ENCODE assay signal across 8 cellular contexts in genomic region chr9:121369595-121370265, GRCh38. TPM values are rescaled to one million over a fixed set of nuclear protein-coding genes. Genes with fewer than 3 reads are reported as not detected.
DNase-seq lines count a peak whose midpoint lies in the region; ATAC-seq, FAIRE-seq and TF ChIP-seq lines count a peak whose summit lies in the region.

Gene STOM (minus strand): TSS chr9:121370250. CDS start chr9:121370187, 63 bp downstream.

- H3K27ac ChIP-seq in endodermal cell (ENCODE audit: low read depth, low read length), result no peak within 1 kb of the TSS
- peak within 1 kb of the TSS; percentile 88 to 92 for H3K27ac ChIP-seq in mucosa of rectum (ENCODE audit: low read depth in 2 of 2, low read length in 2 of 2)
- H3K27ac ChIP-seq in temporal lobe (ENCODE audit: low read depth, low read length), result peak within 1 kb of the TSS; percentile 71

- H3K4me3 Mint-ChIP-seq in activated CD4-positive, alpha-beta T cell treated with anti-CD3 and anti-CD28 coated beads for 36 hours, result peak within 1 kb of the TSS; percentile 76
- H3K4me3 Mint-ChIP-seq in endodermal cell, result peak within 1 kb of the TSS; percentile 64

- peaks cover 4% of the 10 kb centered on the region for H3K36me3 Mint-ChIP-seq in activated CD4-positive, alpha-beta T cell treated with anti-CD3 and anti-CD28 coated beads for 36 hours (ENCODE audit: low read depth)
- H3K36me3 Mint-ChIP-seq in endodermal cell (ENCODE audit: low read depth), result no peaks in the 10 kb centered on the region

- H3K9ac ChIP-seq in endodermal cell (ENCODE audit: extremely low read depth, low read length, poor library complexity, severe bottlenecking) (no peak within 1 kb of the TSS), mucosa of rectum (ENCODE audit: low read depth in 1 of 2, low read length in 2 of 2) (peak within 1 kb of the TSS; percentile 68 to 73)

- CTCF ChIA-PET in activated CD4-positive, alpha-beta T cell treated with anti-CD3 and anti-CD28 coated beads for 36 hours (lab: Charles Lee), result interaction anchor here (0.6 to 1.1 kb wide), 4 partner anchors 8 to 163 kb away, joined by 3 to 5 read pairs (median 4); no protein-coding TSS in a partner anchor

- WGBS in endodermal cell (ENCODE audit: insufficient coverage in 1 of 2, insufficient read length in 1 of 2), 2 experiments, result 20 to 48% methylated on average over 36 to 52 of the region's 52 CpGs

- H3K36me3 ChIP-seq in endodermal cell (ENCODE audit: control insufficient read depth, insufficient read depth, low read length) (no peaks in the 10 kb centered on the region), mucosa of rectum (ENCODE audit: control insufficient read depth in 2 of 2, insufficient read depth in 2 of 2, low read length in 2 of 2) (no peaks in the 10 kb centered on the region)

- intact Hi-C loops in activated CD4-positive, alpha-beta T cell treated with anti-CD3 and anti-CD28 coated beads for 36 hours (cut with DNase I, micrococcal nuclease), result loop anchor here (1.0 to 5.0 kb wide), 7 partner anchors 16 to 790 kb away; partner anchors contain the start of genes MEGF9 (in 1 of the 2), MORN5 (in 1 of the 2) and NDUFA8 (in 1 of the 2)

- no peaks in the 10 kb centered on the region for H3K9me3 ChIP-seq in endodermal cell (ENCODE audit: control insufficient read depth, low read length)
- no peaks in the 10 kb centered on the region for H3K9me3 ChIP-seq in mucosa of rectum (ENCODE audit: control insufficient read depth in 2 of 2, low read length in 2 of 2)

- H3K27me3 Mint-ChIP-seq in activated CD4-positive, alpha-beta T cell treated with anti-CD3 and anti-CD28 coated beads for 36 hours, result no peaks in the 10 kb centered on the region
- H3K27me3 Mint-ChIP-seq in endodermal cell (ENCODE audit: insufficient read depth), result peaks cover 16% of the 10 kb centered on the region

- peak within 1 kb of the TSS; percentile 72 for H3K4me3 ChIP-seq in endodermal cell (ENCODE audit: low read length)
- peak within 1 kb of the TSS; percentile 70 to 72 for H3K4me3 ChIP-seq in mucosa of rectum (ENCODE audit: low read length in 2 of 2)

- H3K9me3 Mint-ChIP-seq in activated CD4-positive, alpha-beta T cell treated with anti-CD3 and anti-CD28 coated beads for 36 hours (ENCODE audit: low read depth), result peaks cover 4% of the 10 kb centered on the region
- peaks cover 7% of the 10 kb centered on the region for H3K9me3 Mint-ChIP-seq in endodermal cell

- peaks cover 13% of the 10 kb centered on the region for H3K27me3 ChIP-seq in endodermal cell (ENCODE audit: control insufficient read depth, insufficient read depth, low read length, poor library complexity, severe bottlenecking)
- H3K27me3 ChIP-seq in mucosa of rectum (ENCODE audit: control insufficient read depth in 2 of 2, insufficient read depth in 2 of 2, low read length in 2 of 2), result no peaks in the 10 kb centered on the region

- H3K4me1 ChIP-seq in endodermal cell (ENCODE audit: control insufficient read depth, insufficient read depth, low read length) (peaks cover 16% of the 10 kb centered on the region), mucosa of rectum (ENCODE audit: control insufficient read depth in 2 of 2, insufficient read depth in 2 of 2, low read length in 2 of 2) (peaks cover 13 to 28% of the 10 kb centered on the region in 2 donors)

- peak within 1 kb of the TSS; percentile 95 for H3K27ac Mint-ChIP-seq in activated CD4-positive, alpha-beta T cell treated with anti-CD3 and anti-CD28 coated beads for 36 hours
- no peak within 1 kb of the TSS for H3K27ac Mint-ChIP-seq in endodermal cell

- peaks cover 27% of the 10 kb centered on the region for H3K4me1 Mint-ChIP-seq in activated CD4-positive, alpha-beta T cell treated with anti-CD3 and anti-CD28 coated beads for 36 hours
- H3K4me1 Mint-ChIP-seq in endodermal cell, result peaks cover 45% of the 10 kb centered on the region

- peak; percentile 89 for DNase-seq in GM04504 (ENCODE audit: low read depth)
- peak; percentile 79 for DNase-seq in KG1 (lab: John Stamatoyannopoulos, UW)
- DNase-seq in activated CD4-positive, alpha-beta T cell treated with anti-CD3 and anti-CD28 coated beads for 36 hours, result peak; percentile 81
- no peak for DNase-seq in endodermal cell
- no peak for DNase-seq in urothelium cell line (ENCODE audit: low spot score)

- ATAC-seq in GM21786 (IDR thresholded peaks at IDR 0.05; ENCODE audit: unreplicated experiment), result peak; percentile 53
- peak; percentile 57 for ATAC-seq in activated CD4-positive, alpha-beta T cell treated with anti-CD3 and anti-CD28 coated beads for 36 hours

- FAIRE-seq in urothelium cell line (lab: Jason Lieb, UNC), result no peak

- TF ChIP-seq CTCF in endodermal cell (conservative IDR thresholded peaks at IDR 0.05), result no peak

- POLR2A ChIA-PET in activated CD4-positive, alpha-beta T cell treated with anti-CD3 and anti-CD28 coated beads for 36 hours (lab: Charles Lee), result interaction anchor here (0.6 to 1.0 kb wide), 2 partner anchors 9 to 31 kb away, joined by 3 read pairs; no protein-coding TSS in a partner anchor

RNA-seq across cellular contexts. Expression of gene STOM, which starts in this region (rescaled TPM):
- 10 to 100 TPM; 34.7 to 44.5 TPM for total RNA-seq in activated CD4-positive, alpha-beta T cell treated with anti-CD3 and anti-CD28 coated beads for 36 hours
- total RNA-seq in endodermal cell (10 to 100 TPM; 26.6 to 35.6 TPM), temporal lobe (13.5 TPM)
- 13.8 TPM for polyA plus RNA-seq in endodermal cell (2013, experiment 1 of 2)
- polyA plus RNA-seq in endodermal cell (2013, experiment 2 of 2), result 13.0 TPM

Comparison
In these comparisons a context has a peak if more than half of its experiments do, and no peak if none do; other contexts are left out.
1. DNase-seq: peak in GM04504 (single experiment), KG1 (single experiment) and activated CD4-positive, alpha-beta T cell treated with anti-CD3 and anti-CD28 coated beads for 36 hours (single experiment); none in endodermal cell (single experiment) and urothelium cell line (single experiment).